Comparison of ENCODE assay signal across 31 cellular contexts in genomic region chr6:106490453-106490852, GRCh38.
"Had no signal": no experiment of that assay in that cellular context is flagged by ENCODE, and none has a peak within 500 bp of the region (broad histone marks: within the 10 kb centered on the region; RNA-seq: fewer than 3 reads in every experiment).

No MANE protein-coding gene starts in this region.

- H3K27me3 ChIP-seq: ascending aorta, brain microvascular endothelial cell, neural progenitor cell, right atrium auricular region, thyroid gland, upper lobe of left lung had no signal

- H3K4me1 ChIP-seq: ascending aorta, lower lobe of right lung, neural progenitor cell, right atrium auricular region, thyroid gland, upper lobe of left lung had no signal

- DNase-seq: activated CD4-positive, alpha-beta memory T cell treated with anti-CD3 and anti-CD28 coated beads for 36 hours; activated CD4-positive, alpha-beta T cell treated with anti-CD3 and anti-CD28 coated beads, Interleukin-2, amount 10 ng/mL, durations not matched to agents 24 days and 14 days; activated CD4-positive, CD25-positive, alpha-beta regulatory T cell treated with anti-CD3 and anti-CD28 coated beads, Interleukin-2, amount 50 U/mL, for 72 hours; activated CD8-positive, alpha-beta memory T cell treated with anti-CD3 and anti-CD28 coated beads, Interleukin-2, amount 50 U/mL, for 4 hours; activated effector memory CD4-positive, alpha-beta T cell treated with anti-CD3 and anti-CD28 coated beads, Interleukin-2, amount 50 U/mL, for 16 hours; activated naive CD4-positive, alpha-beta T cell treated with anti-CD3 and anti-CD28 coated beads, Interleukin-2, amount 10 ng/mL, durations not matched to agents 7 days and 5 days; activated naive CD8-positive, alpha-beta T cell treated with anti-CD3 and anti-CD28 coated beads, Interleukin-2, amount 10 ng/mL, durations not matched to agents 7 days and 5 days; activated T-cell treated with anti-CD3 and anti-CD28 coated beads, Interleukin-2, amount 50 U/mL, for 1 hour; brain microvascular endothelial cell; effector CD4-positive, alpha-beta T cell; erythroblast; head of caudate nucleus; hypothalamus; immature natural killer cell; lower lobe of right lung; mesendoderm; natural killer cell; occipital lobe; stimulated activated CD4-positive, alpha-beta T cell treated with anti-CD3 and anti-CD28 coated beads, Interleukin-1b, Interleukin-23, amount 100 ng/mL, for 48 hours; stimulated activated CD4-positive, alpha-beta T cell treated with anti-CD3 and anti-CD28 coated beads, Interleukin-4, amount 100 ng/mL, for 4 hours; stimulated activated CD8-positive, alpha-beta memory T cell treated with anti-CD3 and anti-CD28 coated beads, Interleukin-4, amount 100 ng/mL, for 48 hours; stimulated activated naive CD8-positive, alpha-beta T cell treated with anti-CD3 and anti-CD28 coated beads, Interleukin-15, amount 100 ng/mL, for 72 hours; T-helper 2 cell; thyroid gland; upper lobe of left lung had no signal

- H3K9me3 ChIP-seq: ascending aorta, lower lobe of right lung, right atrium auricular region, thyroid gland, upper lobe of left lung had no signal

- H2AFZ ChIP-seq: neural progenitor cell had no signal

- H3K27ac ChIP-seq: ascending aorta, brain microvascular endothelial cell, lower lobe of right lung, neural progenitor cell, right atrium auricular region, thyroid gland, upper lobe of left lung had no signal

- H3K36me3 ChIP-seq: ascending aorta, brain microvascular endothelial cell, lower lobe of right lung, neural progenitor cell, right atrium auricular region, thyroid gland, upper lobe of left lung had no signal

- H3K4me2 ChIP-seq: neural progenitor cell, smooth muscle cell had no signal

- ATAC-seq: left lobe of liver; lower lobe of right lung; natural killer cell; stimulated activated memory B cell treated with anti-CD40 and anti-IgM and Interleukin-4, amounts not matched to agents 10 μg/mL and 1 μg/mL and 100 μg/mL, for 72 hours; stimulated activated naive CD8-positive, alpha-beta T cell treated with anti-CD3 and anti-CD28 coated beads, Interleukin-15, amount 100 ng/mL, for 72 hours had no signal

- H3K4me3 ChIP-seq: ascending aorta, lower lobe of right lung, neural progenitor cell, right atrium auricular region, smooth muscle cell, thyroid gland, upper lobe of left lung had no signal

- H3K9ac ChIP-seq: neural progenitor cell had no signal
